In the genomic region with DNA sequence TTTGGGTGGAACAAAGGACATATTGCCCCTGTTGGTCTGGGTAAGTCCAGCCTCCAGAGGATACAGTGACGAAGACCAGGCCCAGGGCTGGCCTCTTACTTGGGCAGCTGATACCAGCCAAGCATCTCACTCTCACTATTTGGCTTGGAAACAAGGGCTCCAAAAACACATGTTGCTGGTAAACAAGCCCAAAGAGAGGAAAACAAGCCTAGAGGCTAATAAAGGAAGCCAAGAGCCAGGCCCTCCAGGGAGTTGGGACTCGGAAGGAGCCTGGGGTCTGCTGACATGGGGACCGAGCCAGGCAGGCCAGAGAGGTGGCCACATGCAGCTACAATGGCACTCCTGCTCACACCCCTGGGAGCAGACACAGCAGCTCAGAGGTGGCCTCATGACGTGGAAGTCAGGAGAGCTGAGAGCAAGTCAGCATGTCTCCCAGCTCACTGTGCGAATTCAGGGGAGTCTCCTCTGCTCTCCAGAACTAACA, we compare ENCODE assay signal across 14 cellular contexts. TPM values are rescaled to one million over a fixed set of nuclear protein-coding genes. Genes with fewer than 3 reads are reported as not detected.
A peak's percentile ranks its signal among the peaks of the same experiment; 100 is the strongest.
DNase-seq lines count a peak whose midpoint lies in the region; ATAC-seq and TF ChIP-seq lines count a peak whose summit lies in the region.
"Had no signal": no experiment of that assay in that cellular context is flagged by ENCODE, and none has a peak within 500 bp of the region (broad histone marks: within the 10 kb centered on the region; RNA-seq: fewer than 3 reads in every experiment).

No MANE protein-coding gene starts in this region.

- ATAC-seq in SK-N-SH treated with all-trans-retinoic acid at 6 μM for 48 hours (no peak), psoas muscle (no peak), GM18520 (IDR thresholded peaks at IDR 0.05; ENCODE audit: unreplicated experiment) (no peak)
- ATAC-seq: activated CD8-positive, alpha-beta T cell treated with anti-CD3 and anti-CD28 coated beads, Interleukin-2, amount 10 ng/mL, durations not matched to agents 7 days and 5 days; GM12878; PC-3 had no signal

- POLR2A ChIA-PET in SK-N-SH (lab: Yijun Ruan, JAX), result no interaction called here

- no peak for TF ChIP-seq CTCF in SK-N-SH (IDR thresholded peaks at IDR 0.05)
- TF ChIP-seq CTCF in left ventricle myocardium inferior (IDR thresholded peaks at IDR 0.05; ENCODE audit: borderline replicate concordance), result no peak
- no peak for TF ChIP-seq CTCF in psoas muscle (IDR thresholded peaks at IDR 0.05)
- no peak for TF ChIP-seq CTCF in vagina (IDR thresholded peaks at IDR 0.05)

- TF ChIP-seq EP300 in SK-N-SH (IDR thresholded peaks at IDR 0.05; ENCODE audit: borderline replicate concordance in 1 of 2, low read depth in 1 of 2, low read length in 1 of 2), result no peak

- H3K36me3 ChIP-seq in SK-N-SH (replicated peaks in 1 of 2; ENCODE audit: control insufficient read depth in 1 of 2, insufficient read depth in 2 of 2, low read length in 1 of 2), result peaks cover 39 to 66% of the 10 kb centered on the region in 2 experiments
- no peaks in the 10 kb centered on the region for H3K36me3 ChIP-seq in left ventricle myocardium inferior
- H3K36me3 ChIP-seq in psoas muscle (ENCODE audit: insufficient read depth in 1 of 2, low read depth in 1 of 2), result peaks cover 0 to 10% of the 10 kb centered on the region in 2 donors
- no peaks in the 10 kb centered on the region for H3K36me3 ChIP-seq in vagina
- peaks cover 44% of the 10 kb centered on the region for H3K36me3 ChIP-seq in SJCRH30

- no peaks in the 10 kb centered on the region for H3K9me3 ChIP-seq in SK-N-SH
- H3K9me3 ChIP-seq in left ventricle myocardium inferior (replicated peaks), result no peaks in the 10 kb centered on the region
- no peaks in the 10 kb centered on the region for H3K9me3 ChIP-seq in psoas muscle
- no peaks in the 10 kb centered on the region for H3K9me3 ChIP-seq in vagina
- H3K9me3 ChIP-seq in SJCRH30 (replicated peaks), result no peaks in the 10 kb centered on the region

- H3K79me2 ChIP-seq in SK-N-SH (ENCODE audit: insufficient read depth), result peaks cover 100% of the 10 kb centered on the region

- TF ChIP-seq RAD21 in SK-N-SH (IDR thresholded peaks at IDR 0.05; ENCODE audit: low read length), result no peak

- H4K20me1 ChIP-seq in SK-N-SH (ENCODE audit: insufficient read depth), result peaks cover 88% of the 10 kb centered on the region

- CTCF ChIA-PET in SK-N-SH (lab: Yijun Ruan, JAX), result interaction anchor here (1.6 to 2.4 kb wide), 3 partner anchors 14 to 29 kb away, joined by 5 to 9 read pairs (median 8); no protein-coding TSS in a partner anchor

- H3K9me2 ChIP-seq in SK-N-SH, result no peaks in the 10 kb centered on the region

- peak overlapping the region; percentile 80 for H3K4me2 ChIP-seq in SK-N-SH

- peak overlapping the region; percentile 12 to 97; a peak in 3 of 4 replicates for H3K27ac ChIP-seq in SK-N-SH (ENCODE audit: low read depth in 2 of 2, low read length in 1 of 2)
- peak overlapping the region; percentile 93 for H3K27ac ChIP-seq in left ventricle myocardium inferior (replicated peaks)
- H3K27ac ChIP-seq in psoas muscle, result peak overlapping the region; percentile 89
- H3K27ac ChIP-seq in vagina, result peak overlapping the region; percentile 94
- no peak overlapping the region for H3K27ac ChIP-seq in SJCRH30
- H3K27ac ChIP-seq: 22Rv1 had no signal

- no peak for DNase-seq in SK-N-SH
- no peak for DNase-seq in left ventricle myocardium inferior
- DNase-seq in psoas muscle, result peak in 1 of 2 donors; percentile 60
- DNase-seq in vagina (ENCODE audit: extremely low spot score in 2 of 2), result no peak
- DNase-seq in SJCRH30, result no peak
- DNase-seq in D341Med (ENCODE audit: low spot score), result no peak
- DNase-seq: activated CD8-positive, alpha-beta T cell treated with anti-CD3 and anti-CD28 coated beads, Interleukin-2, amount 10 ng/mL, durations not matched to agents 7 days and 5 days; activated naive CD4-positive, alpha-beta T cell treated with anti-CD3 and anti-CD28 coated beads, Interleukin-2, amount 10 ng/mL, durations not matched to agents 7 days and 5 days; PC-3; T-helper 9 cell had no signal

- H3F3A ChIP-seq in SK-N-SH (replicated peaks; ENCODE audit: insufficient read depth), result peaks cover 64% of the 10 kb centered on the region

- H2AFZ ChIP-seq in SK-N-SH (ENCODE audit: low read depth), result no peak overlapping the region

- intact Hi-C loops in left ventricle myocardium inferior (cut with micrococcal nuclease), result no loop called here
- intact Hi-C loops in psoas muscle (cut with DNase I), result no loop called here
- intact Hi-C loops in vagina (cut with DNase I), result no loop called here

- 90% methylated on average over 4 of the region's 5 CpGs for WGBS in SK-N-SH (ENCODE audit: low lambda C conversion rate)
- 46 to 54% (median 48%) methylated on average over 5 of the region's 5 CpGs for WGBS in psoas muscle, 3 donors

- H3K27me3 ChIP-seq in SK-N-SH (ENCODE audit: insufficient read depth) (no peaks in the 10 kb centered on the region), left ventricle myocardium inferior (ENCODE audit: low read depth) (no peaks in the 10 kb centered on the region), psoas muscle (ENCODE audit: insufficient read depth in 3 of 3, low read length in 2 of 3) (no peaks in the 10 kb centered on the region), vagina (no peaks in the 10 kb centered on the region), SJCRH30 (no peaks in the 10 kb centered on the region)

- peak overlapping the region in 1 of 2 experiments; percentile 16; a peak in 1 of 4 replicates for H3K4me3 ChIP-seq in SK-N-SH (ENCODE audit: low read depth in 2 of 2, low read length in 1 of 2)
- peak overlapping the region; percentile 78 for H3K4me3 ChIP-seq in left ventricle myocardium inferior
- peak overlapping the region; percentile 33 for H3K4me3 ChIP-seq in psoas muscle
- H3K4me3 ChIP-seq in vagina, result peak overlapping the region; percentile 11 to 14
- no peak overlapping the region for H3K4me3 ChIP-seq in SJCRH30
- H3K4me3 ChIP-seq: GM12878 had no signal

- H3K4me1 ChIP-seq in SK-N-SH (ENCODE audit: control insufficient read depth in 1 of 2, insufficient read depth in 2 of 2, low read depth in 1 of 2, low read length in 1 of 2) (peaks cover 35 to 70% of the 10 kb centered on the region in 2 experiments), left ventricle myocardium inferior (peaks cover 88% of the 10 kb centered on the region), psoas muscle (peaks cover 83% of the 10 kb centered on the region), vagina (peaks cover 88% of the 10 kb centered on the region), SJCRH30 (peaks cover 43% of the 10 kb centered on the region)

- no peak for TF ChIP-seq POLR2A in vagina (IDR thresholded peaks at IDR 0.05)

- no peak overlapping the region; the same call in 1 of the 2 replicates for H3K9ac ChIP-seq in SK-N-SH

TF ChIP-seq in SK-N-SH, 30 proteins besides CTCF, POLR2A, EP300 and RAD21:
- TF ChIP-seq GATA2 (CRISPR knock-in tag; IDR thresholded peaks at IDR 0.05) (no peak), SIN3A (IDR thresholded peaks at IDR 0.05; ENCODE audit: borderline replicate concordance, low read depth, low read length) (no peak), EZH2phosphoT487 (IDR thresholded peaks at IDR 0.05; ENCODE audit: borderline replicate concordance, low read depth) (no peak), FOXJ3 (CRISPR knock-in tag; IDR thresholded peaks at IDR 0.05) (no peak), POLR2AphosphoS5 (IDR thresholded peaks at IDR 0.05; ENCODE audit: low read depth, low read length) (no peak)
- TF ChIP-seq, protein P1, sequence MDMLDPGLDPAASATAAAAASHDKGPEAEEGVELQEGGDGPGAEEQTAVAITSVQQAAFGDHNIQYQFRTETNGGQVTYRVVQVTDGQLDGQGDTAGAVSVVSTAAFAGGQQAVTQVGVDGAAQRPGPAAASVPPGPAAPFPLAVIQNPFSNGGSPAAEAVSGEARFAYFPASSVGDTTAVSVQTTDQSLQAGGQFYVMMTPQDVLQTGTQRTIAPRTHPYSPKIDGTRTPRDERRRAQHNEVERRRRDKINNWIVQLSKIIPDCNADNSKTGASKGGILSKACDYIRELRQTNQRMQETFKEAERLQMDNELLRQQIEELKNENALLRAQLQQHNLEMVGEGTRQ (IDR thresholded peaks at IDR 0.05; ENCODE audit: borderline replicate concordance, low read depth, low read length), result no peak
TF ChIP-seq in SK-N-SH: peak in this region for 0.

TF ChIP-seq in SK-N-SH treated with all-trans-retinoic acid at 6 μM for 48 hours, 23 proteins besides CTCF, POLR2A, EP300 and RAD21 (continues in another document):
- TF ChIP-seq, protein P2, sequence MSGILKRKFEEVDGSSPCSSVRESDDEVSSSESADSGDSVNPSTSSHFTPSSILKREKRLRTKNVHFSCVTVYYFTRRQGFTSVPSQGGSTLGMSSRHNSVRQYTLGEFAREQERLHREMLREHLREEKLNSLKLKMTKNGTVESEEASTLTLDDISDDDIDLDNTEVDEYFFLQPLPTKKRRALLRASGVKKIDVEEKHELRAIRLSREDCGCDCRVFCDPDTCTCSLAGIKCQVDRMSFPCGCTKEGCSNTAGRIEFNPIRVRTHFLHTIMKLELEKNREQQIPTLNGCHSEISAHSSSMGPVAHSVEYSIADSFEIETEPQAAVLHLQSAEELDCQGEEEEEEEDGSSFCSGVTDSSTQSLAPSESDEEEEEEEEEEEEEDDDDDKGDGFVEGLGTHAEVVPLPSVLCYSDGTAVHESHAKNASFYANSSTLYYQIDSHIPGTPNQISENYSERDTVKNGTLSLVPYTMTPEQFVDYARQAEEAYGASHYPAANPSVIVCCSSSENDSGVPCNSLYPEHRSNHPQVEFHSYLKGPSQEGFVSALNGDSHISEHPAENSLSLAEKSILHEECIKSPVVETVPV (CRISPR knock-in tag; IDR thresholded peaks at IDR 0.05), result no peak
- TF ChIP-seq TOX (CRISPR knock-in tag; IDR thresholded peaks at IDR 0.05; ENCODE audit: borderline replicate concordance), result no peak
- TF ChIP-seq CSDC2 (CRISPR knock-in tag; IDR thresholded peaks at IDR 0.05), result no peak
- no peak for TF ChIP-seq OSR1 (CRISPR knock-in tag; IDR thresholded peaks at IDR 0.05)
- TF ChIP-seq, protein P3, sequence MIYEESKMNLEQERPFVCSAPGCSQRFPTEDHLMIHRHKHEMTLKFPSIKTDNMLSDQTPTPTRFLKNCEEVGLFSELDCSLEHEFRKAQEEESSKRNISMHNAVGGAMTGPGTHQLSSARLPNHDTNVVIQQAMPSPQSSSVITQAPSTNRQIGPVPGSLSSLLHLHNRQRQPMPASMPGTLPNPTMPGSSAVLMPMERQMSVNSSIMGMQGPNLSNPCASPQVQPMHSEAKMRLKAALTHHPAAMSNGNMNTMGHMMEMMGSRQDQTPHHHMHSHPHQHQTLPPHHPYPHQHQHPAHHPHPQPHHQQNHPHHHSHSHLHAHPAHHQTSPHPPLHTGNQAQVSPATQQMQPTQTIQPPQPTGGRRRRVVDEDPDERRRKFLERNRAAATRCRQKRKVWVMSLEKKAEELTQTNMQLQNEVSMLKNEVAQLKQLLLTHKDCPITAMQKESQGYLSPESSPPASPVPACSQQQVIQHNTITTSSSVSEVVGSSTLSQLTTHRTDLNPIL (CRISPR knock-in tag; IDR thresholded peaks at IDR 0.05; ENCODE audit: low read depth), result no peak

RNA-seq across cellular contexts. Expression of a gene that starts 5.7 kb away (rescaled TPM):
- polyA plus RNA-seq in SK-N-SH (2012; rRNA removed) (987 and 1,115 TPM in 2 replicates), psoas muscle (100 to 1,000 TPM; 111 to 331 (median 170) TPM)
- 736 and 811 TPM in 2 replicates for polyA plus RNA-seq in SK-N-SH (2012; cell fraction: cytosol; rRNA removed)
- polyA plus RNA-seq in SK-N-SH (2012; cell fraction: nucleus; rRNA removed), result 900 and 1,030 TPM in 2 replicates
- total RNA-seq in left ventricle myocardium inferior (477 TPM), psoas muscle (100 to 1,000 TPM; 175 to 687 (median 372) TPM), vagina (273 TPM)
- 1,211 and 1,265 TPM in 2 replicates for total RNA-seq in SJCRH30 (2014; rRNA removed; shearing (Covaris generic))
- total RNA-seq: activated CD8-positive, alpha-beta T cell treated with anti-CD3 and anti-CD28 coated beads, Interleukin-2, amount 10 ng/mL, durations not matched to agents 7 days and 5 days had no signal
